In the genomic region with DNA sequence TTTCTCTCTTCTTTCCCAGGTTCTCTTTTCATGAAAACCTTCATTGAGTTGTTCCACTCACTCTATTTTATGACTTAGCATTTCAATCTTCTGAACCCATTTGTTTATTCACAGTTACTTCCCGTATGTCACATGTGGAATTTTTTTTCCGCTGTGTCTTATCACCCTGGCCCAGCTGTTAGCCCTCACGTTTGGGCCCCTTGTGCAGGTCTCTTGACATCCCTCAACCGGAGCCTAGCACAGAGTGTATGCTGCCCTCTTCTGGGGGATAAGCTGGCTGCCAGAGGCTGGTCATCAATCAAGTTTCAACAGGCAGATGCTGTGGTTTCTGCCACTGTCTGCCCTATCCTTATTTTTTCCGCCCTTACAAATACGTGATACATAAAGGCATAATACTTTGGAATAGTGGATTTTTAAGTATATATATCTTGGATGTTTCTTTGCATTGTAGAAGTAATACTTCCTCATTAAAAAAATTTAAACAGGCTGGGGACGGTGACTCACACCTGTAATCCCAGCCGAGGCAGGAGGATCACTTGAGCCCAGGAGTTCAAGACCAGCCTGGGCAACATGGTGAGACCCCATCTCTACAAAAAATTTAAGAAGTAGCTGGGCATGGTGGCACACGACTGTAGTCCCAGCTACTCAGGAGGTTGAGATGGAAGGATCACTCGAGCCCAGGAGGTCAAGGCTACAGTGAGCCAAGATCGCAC, we compare ENCODE assay signal across 8 cellular contexts. TPM values are rescaled to one million over a fixed set of nuclear protein-coding genes. Genes with fewer than 3 reads are reported as not detected.
DNase-seq lines count a peak whose midpoint lies in the region; ATAC-seq and TF ChIP-seq lines count a peak whose summit lies in the region.

No MANE protein-coding gene starts in this region.

- H3K27me3 Mint-ChIP-seq in activated CD8-positive, alpha-beta T cell treated with anti-CD3 and anti-CD28 coated beads for 36 hours: no peaks in the 10 kb centered on the region

- H3K4me1 Mint-ChIP-seq in activated CD8-positive, alpha-beta T cell treated with anti-CD3 and anti-CD28 coated beads for 36 hours (ENCODE audit: low read depth): peaks cover 3% of the 10 kb centered on the region

- peak overlapping the region; percentile 76 for H3K27ac Mint-ChIP-seq in activated CD8-positive, alpha-beta T cell treated with anti-CD3 and anti-CD28 coated beads for 36 hours

- CTCF ChIA-PET in activated CD8-positive, alpha-beta T cell treated with anti-CD3 and anti-CD28 coated beads for 36 hours (lab: Charles Lee): interaction anchor here (0.6 to 7.1 kb wide), 20 partner anchors 9 to 481 kb away, joined by 3 to 33 read pairs (median 8); a partner anchor contains a TSS

- no peaks in the 10 kb centered on the region for H3K9me3 Mint-ChIP-seq in activated CD8-positive, alpha-beta T cell treated with anti-CD3 and anti-CD28 coated beads for 36 hours

- peak; percentile 80 for ATAC-seq in activated CD8-positive, alpha-beta T cell treated with anti-CD3 and anti-CD28 coated beads for 36 hours
- no peak for ATAC-seq in HG02973 (IDR thresholded peaks at IDR 0.05; ENCODE audit: unreplicated experiment)

- POLR2A ChIA-PET in activated CD8-positive, alpha-beta T cell treated with anti-CD3 and anti-CD28 coated beads for 36 hours (lab: Charles Lee): interaction anchor here (0.7 kb wide), 1 partner anchor 105 kb away, joined by 3 read pairs; no protein-coding TSS in a partner anchor

- no peak overlapping the region for H3K4me3 Mint-ChIP-seq in activated CD8-positive, alpha-beta T cell treated with anti-CD3 and anti-CD28 coated beads for 36 hours

- DNase-seq in NCI-H526 (lab: John Stamatoyannopoulos, UW) (peak; percentile 14 to 53), NCI-H526 treated with DMSO at 0.1 percent for 48 hours (lab: John Stamatoyannopoulos, UW) (no peak), NCI-H2171 (lab: John Stamatoyannopoulos, UW) (peak; percentile 40), glomerular visceral epithelial cell (ENCODE audit: extremely low spot score) (peak; percentile 31), foreskin melanocyte (no peak)
- DNase-seq in activated CD8-positive, alpha-beta T cell treated with anti-CD3 and anti-CD28 coated beads for 36 hours: peak; percentile 70
- peak; percentile 17 for DNase-seq in stimulated activated CD4-positive, alpha-beta T cell treated with anti-CD3 and anti-CD28 coated beads, Interleukin-12 subunit alpha, Interleukin-12 subunit beta, amount 100 ng/mL, for 4 hours

- H3K36me3 Mint-ChIP-seq in activated CD8-positive, alpha-beta T cell treated with anti-CD3 and anti-CD28 coated beads for 36 hours (ENCODE audit: low read depth): peaks cover 6% of the 10 kb centered on the region

- TF ChIP-seq CTCF in activated CD8-positive, alpha-beta T cell treated with anti-CD3 and anti-CD28 coated beads for 36 hours (IDR thresholded peaks at IDR 0.05): peak; percentile 71

- intact Hi-C loops in activated CD8-positive, alpha-beta T cell treated with anti-CD3 and anti-CD28 coated beads for 36 hours (cut with micrococcal nuclease): no loop called here

RNA-seq across cellular contexts. Expression of a gene that starts 38.8 kb away (rescaled TPM):
- 10 to 100 TPM; 19.8 to 21.1 TPM for total RNA-seq in activated CD8-positive, alpha-beta T cell treated with anti-CD3 and anti-CD28 coated beads for 36 hours

RNA-seq across cellular contexts. Expression of a gene that starts 57.0 kb away (rescaled TPM):
- total RNA-seq in activated CD8-positive, alpha-beta T cell treated with anti-CD3 and anti-CD28 coated beads for 36 hours: 1 to 10 TPM; 4.0 to 5.7 TPM

RNA-seq across cellular contexts. Expression of a gene that starts 57.4 kb away (rescaled TPM):
- 10 to 100 TPM; 12.1 to 12.3 TPM for total RNA-seq in activated CD8-positive, alpha-beta T cell treated with anti-CD3 and anti-CD28 coated beads for 36 hours

Comparison
In these comparisons a context has a peak if more than half of its experiments do, and no peak if none do; other contexts are left out.
1. DNase-seq: peak in NCI-H526 (2 of 2), NCI-H2171 (single experiment), activated CD8-positive, alpha-beta T cell treated with anti-CD3 and anti-CD28 coated beads for 36 hours (single experiment), glomerular visceral epithelial cell (single experiment) and stimulated activated CD4-positive, alpha-beta T cell treated with anti-CD3 and anti-CD28 coated beads, Interleukin-12 subunit alpha, Interleukin-12 subunit beta, amount 100 ng/mL, for 4 hours (single experiment); none in NCI-H526 treated with DMSO at 0.1 percent for 48 hours (single experiment) and foreskin melanocyte (single experiment).